Comparison of ENCODE assay signal across 16 cellular contexts in the genomic region with DNA sequence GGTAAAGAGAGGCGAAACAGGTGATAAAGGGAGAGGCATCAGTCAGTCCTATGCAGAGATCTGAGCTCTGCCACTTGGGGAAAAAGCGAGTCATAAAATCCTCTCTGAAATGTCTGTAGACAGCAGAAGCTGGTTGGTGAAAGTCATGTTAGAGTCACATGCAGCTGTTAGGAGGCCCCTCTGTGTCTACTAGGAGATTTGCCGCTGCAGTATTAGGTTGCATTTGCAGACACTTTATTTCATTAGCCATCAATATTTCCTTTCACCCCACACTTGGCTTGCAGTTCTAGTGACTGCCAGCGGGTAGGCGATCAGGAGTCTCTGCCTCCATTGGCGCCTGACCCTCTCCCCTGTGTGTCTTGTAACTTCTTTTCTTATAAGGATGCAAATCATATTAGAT. TPM values are rescaled to one million over a fixed set of nuclear protein-coding genes. Genes with fewer than 3 reads are reported as not detected.
A peak's percentile ranks its signal among the peaks of the same experiment; 100 is the strongest.
DNase-seq lines count a peak whose midpoint lies in the region; ATAC-seq and TF ChIP-seq lines count a peak whose summit lies in the region.
"Had no signal": no experiment of that assay in that cellular context is flagged by ENCODE, and none has a peak within 500 bp of the region (broad histone marks: within the 10 kb centered on the region; RNA-seq: fewer than 3 reads in every experiment).

No MANE protein-coding gene starts in this region.

- peak; percentile 49 for DNase-seq in activated CD4-positive, alpha-beta T cell treated with anti-CD3 and anti-CD28 coated beads for 36 hours
- DNase-seq in activated CD4-positive, alpha-beta T cell treated with anti-CD3 and anti-CD28 coated beads for 1 hour, result no peak
- DNase-seq in M059J (ENCODE audit: low read depth), result peak; percentile 30
- DNase-seq in activated naive CD8-positive, alpha-beta T cell treated with anti-CD3 and anti-CD28 coated beads, Interleukin-2, amount 50 U/mL, for 24 hours, result no peak
- no peak for DNase-seq in DMS53 (lab: John Stamatoyannopoulos, UW)
- no peak for DNase-seq in lower lobe of right lung
- DNase-seq in dedifferentiated amniotic fluid mesenchymal stem cell (ENCODE audit: extremely low spot score), result no peak
- DNase-seq: body of pancreas; natural killer cell; NCI-H187 treated with DMSO at 0.1 percent for 48 hours; NK-92 treated with Interleukin-12 subunit alpha and Interleukin-12 subunit beta, amount 100 ng/mL, for 24 hours; sigmoid colon had no signal

- peaks cover 6% of the 10 kb centered on the region for H3K4me1 ChIP-seq in lower lobe of right lung
- H3K4me1 ChIP-seq: body of pancreas, sigmoid colon had no signal

- peaks cover 8% of the 10 kb centered on the region for H3K27me3 Mint-ChIP-seq in activated CD4-positive, alpha-beta T cell treated with anti-CD3 and anti-CD28 coated beads for 36 hours
- peaks cover 16% of the 10 kb centered on the region for H3K27me3 Mint-ChIP-seq in activated naive CD8-positive, alpha-beta T cell treated with anti-CD3 and anti-CD28 coated beads, Interleukin-2, amount 50 U/mL, for 24 hours
- H3K27me3 Mint-ChIP-seq in stimulated activated memory B cell treated with anti-CD40 and anti-IgM and Interleukin-4, amounts not matched to agents 10 μg/mL and 1 μg/mL and 100 μg/mL, for 72 hours, result peaks cover 12% of the 10 kb centered on the region

- intact Hi-C loops in activated CD4-positive, alpha-beta T cell treated with anti-CD3 and anti-CD28 coated beads for 36 hours (cut with DNase I, micrococcal nuclease), result no loop called here
- intact Hi-C loops in lower lobe of right lung (cut with DNase I), result no loop called here

- ATAC-seq in activated CD4-positive, alpha-beta T cell treated with anti-CD3 and anti-CD28 coated beads for 36 hours, result peak; percentile 91
- ATAC-seq in activated naive CD8-positive, alpha-beta T cell treated with anti-CD3 and anti-CD28 coated beads, Interleukin-2, amount 50 U/mL, for 24 hours, result peak; percentile 91
- ATAC-seq in stimulated activated memory B cell treated with anti-CD40 and anti-IgM and Interleukin-4, amounts not matched to agents 10 μg/mL and 1 μg/mL and 100 μg/mL, for 72 hours, result peak; percentile 44
- no peak for ATAC-seq in lower lobe of right lung
- ATAC-seq: body of pancreas, left lobe of liver, natural killer cell, WTC11 had no signal

- H3K36me3 Mint-ChIP-seq in activated CD4-positive, alpha-beta T cell treated with anti-CD3 and anti-CD28 coated beads for 36 hours (ENCODE audit: low read depth), result no peaks in the 10 kb centered on the region
- no peaks in the 10 kb centered on the region for H3K36me3 Mint-ChIP-seq in activated naive CD8-positive, alpha-beta T cell treated with anti-CD3 and anti-CD28 coated beads, Interleukin-2, amount 50 U/mL, for 24 hours (ENCODE audit: low read depth)
- no peaks in the 10 kb centered on the region for H3K36me3 Mint-ChIP-seq in stimulated activated memory B cell treated with anti-CD40 and anti-IgM and Interleukin-4, amounts not matched to agents 10 μg/mL and 1 μg/mL and 100 μg/mL, for 72 hours
- H3K36me3 Mint-ChIP-seq: natural killer cell, WTC11 had no signal

- H3K27me3 ChIP-seq in lower lobe of right lung (ENCODE audit: low read depth), result no peaks in the 10 kb centered on the region
- H3K27me3 ChIP-seq: body of pancreas, sigmoid colon had no signal

- no peaks in the 10 kb centered on the region for H3K9me3 Mint-ChIP-seq in activated CD4-positive, alpha-beta T cell treated with anti-CD3 and anti-CD28 coated beads for 36 hours (ENCODE audit: low read depth)
- no peaks in the 10 kb centered on the region for H3K9me3 Mint-ChIP-seq in activated naive CD8-positive, alpha-beta T cell treated with anti-CD3 and anti-CD28 coated beads, Interleukin-2, amount 50 U/mL, for 24 hours
- no peaks in the 10 kb centered on the region for H3K9me3 Mint-ChIP-seq in stimulated activated memory B cell treated with anti-CD40 and anti-IgM and Interleukin-4, amounts not matched to agents 10 μg/mL and 1 μg/mL and 100 μg/mL, for 72 hours
- H3K9me3 Mint-ChIP-seq: natural killer cell, WTC11 had no signal

- POLR2A ChIA-PET in activated CD4-positive, alpha-beta T cell treated with anti-CD3 and anti-CD28 coated beads for 36 hours (lab: Charles Lee), result interaction anchor here (1.2 kb wide), 1 partner anchor 75 kb away, joined by 3 read pairs; no protein-coding TSS in a partner anchor

- H3K4me3 Mint-ChIP-seq in activated CD4-positive, alpha-beta T cell treated with anti-CD3 and anti-CD28 coated beads for 36 hours, result no peak overlapping the region
- H3K4me3 Mint-ChIP-seq in activated naive CD8-positive, alpha-beta T cell treated with anti-CD3 and anti-CD28 coated beads, Interleukin-2, amount 50 U/mL, for 24 hours, result no peak overlapping the region
- no peak overlapping the region for H3K4me3 Mint-ChIP-seq in stimulated activated memory B cell treated with anti-CD40 and anti-IgM and Interleukin-4, amounts not matched to agents 10 μg/mL and 1 μg/mL and 100 μg/mL, for 72 hours
- H3K4me3 Mint-ChIP-seq: natural killer cell, WTC11 had no signal

- CTCF ChIA-PET in activated CD4-positive, alpha-beta T cell treated with anti-CD3 and anti-CD28 coated beads for 36 hours (lab: Charles Lee), result interaction anchor here (0.6 to 1.3 kb wide), 3 partner anchors 58 to 1124 kb away, joined by 3 to 4 read pairs (median 3); no protein-coding TSS in a partner anchor

- H3K27ac ChIP-seq in lower lobe of right lung, result no peak overlapping the region
- H3K27ac ChIP-seq: body of pancreas, sigmoid colon had no signal

- H3K4me1 Mint-ChIP-seq in activated CD4-positive, alpha-beta T cell treated with anti-CD3 and anti-CD28 coated beads for 36 hours, result peaks cover 23% of the 10 kb centered on the region
- H3K4me1 Mint-ChIP-seq in activated naive CD8-positive, alpha-beta T cell treated with anti-CD3 and anti-CD28 coated beads, Interleukin-2, amount 50 U/mL, for 24 hours, result peaks cover 38% of the 10 kb centered on the region
- H3K4me1 Mint-ChIP-seq in stimulated activated memory B cell treated with anti-CD40 and anti-IgM and Interleukin-4, amounts not matched to agents 10 μg/mL and 1 μg/mL and 100 μg/mL, for 72 hours, result peaks cover 36% of the 10 kb centered on the region

- TF ChIP-seq CTCF in lower lobe of right lung (IDR thresholded peaks at IDR 0.05), result no peak

- H3K9me3 ChIP-seq in lower lobe of right lung, result no peaks in the 10 kb centered on the region
- H3K9me3 ChIP-seq: body of pancreas, sigmoid colon had no signal

- H3K4me3 ChIP-seq in lower lobe of right lung, result no peak overlapping the region
- H3K4me3 ChIP-seq: body of pancreas, sigmoid colon had no signal

- no peaks in the 10 kb centered on the region for H3K36me3 ChIP-seq in lower lobe of right lung
- H3K36me3 ChIP-seq: sigmoid colon had no signal

- no peak overlapping the region for H3K27ac Mint-ChIP-seq in activated CD4-positive, alpha-beta T cell treated with anti-CD3 and anti-CD28 coated beads for 36 hours
- no peak overlapping the region for H3K27ac Mint-ChIP-seq in activated naive CD8-positive, alpha-beta T cell treated with anti-CD3 and anti-CD28 coated beads, Interleukin-2, amount 50 U/mL, for 24 hours
- H3K27ac Mint-ChIP-seq in stimulated activated memory B cell treated with anti-CD40 and anti-IgM and Interleukin-4, amounts not matched to agents 10 μg/mL and 1 μg/mL and 100 μg/mL, for 72 hours, result no peak overlapping the region
- H3K27ac Mint-ChIP-seq: natural killer cell, WTC11 had no signal

RNA-seq across cellular contexts. Expression of a gene that starts 16.2 kb away (rescaled TPM):
- not detected for total RNA-seq in activated CD4-positive, alpha-beta T cell treated with anti-CD3 and anti-CD28 coated beads for 36 hours
- total RNA-seq in M059J (2014; rRNA removed; shearing (Covaris generic)), result not detected in 2 replicates
- 1.1 TPM for total RNA-seq in lower lobe of right lung
- total RNA-seq: body of pancreas, endothelial cell of umbilical vein, left lobe of liver, natural killer cell had no signal

RNA-seq across cellular contexts. Expression of a gene that starts 22.8 kb away (rescaled TPM):
- not detected for total RNA-seq in activated CD4-positive, alpha-beta T cell treated with anti-CD3 and anti-CD28 coated beads for 36 hours
- total RNA-seq in M059J (2014; rRNA removed; shearing (Covaris generic)), result not detected in 2 replicates
- total RNA-seq in lower lobe of right lung, result 0.27 TPM
- total RNA-seq: body of pancreas, endothelial cell of umbilical vein, left lobe of liver, natural killer cell had no signal

RNA-seq across cellular contexts. Expression of a gene that starts 37.6 kb away (rescaled TPM):
- total RNA-seq in activated CD4-positive, alpha-beta T cell treated with anti-CD3 and anti-CD28 coated beads for 36 hours, result 10 to 100 TPM; 42.5 to 63.4 TPM
- 217 and 240 TPM in 2 replicates for total RNA-seq in M059J (2014; rRNA removed; shearing (Covaris generic))
- 132 TPM for total RNA-seq in lower lobe of right lung

RNA-seq across cellular contexts. Expression of a gene that starts 52.0 kb away (rescaled TPM):
- total RNA-seq in activated CD4-positive, alpha-beta T cell treated with anti-CD3 and anti-CD28 coated beads for 36 hours, result not detected
- total RNA-seq in M059J (2014; rRNA removed; shearing (Covaris generic)), result 0.05 TPM in 1 of 2 replicates, not detected in the other
- 4.5 TPM for total RNA-seq in lower lobe of right lung
- total RNA-seq: endothelial cell of umbilical vein, natural killer cell had no signal

Comparison
In these comparisons a context has a peak if more than half of its experiments do, and no peak if none do; other contexts are left out.
1. DNase-seq: peak in activated CD4-positive, alpha-beta T cell treated with anti-CD3 and anti-CD28 coated beads for 36 hours (single experiment) and M059J (single experiment); none in activated CD4-positive, alpha-beta T cell treated with anti-CD3 and anti-CD28 coated beads for 1 hour (single experiment), activated naive CD8-positive, alpha-beta T cell treated with anti-CD3 and anti-CD28 coated beads, Interleukin-2, amount 50 U/mL, for 24 hours (single experiment), DMS53 (single experiment), lower lobe of right lung (single experiment) and dedifferentiated amniotic fluid mesenchymal stem cell (single experiment).
2. ATAC-seq: peak in activated CD4-positive, alpha-beta T cell treated with anti-CD3 and anti-CD28 coated beads for 36 hours (single experiment), activated naive CD8-positive, alpha-beta T cell treated with anti-CD3 and anti-CD28 coated beads, Interleukin-2, amount 50 U/mL, for 24 hours (single experiment) and stimulated activated memory B cell treated with anti-CD40 and anti-IgM and Interleukin-4, amounts not matched to agents 10 μg/mL and 1 μg/mL and 100 μg/mL, for 72 hours (single experiment); none in lower lobe of right lung (0 of 2).